Comparison of ENCODE assay signal across 29 cellular contexts in the genomic region with DNA sequence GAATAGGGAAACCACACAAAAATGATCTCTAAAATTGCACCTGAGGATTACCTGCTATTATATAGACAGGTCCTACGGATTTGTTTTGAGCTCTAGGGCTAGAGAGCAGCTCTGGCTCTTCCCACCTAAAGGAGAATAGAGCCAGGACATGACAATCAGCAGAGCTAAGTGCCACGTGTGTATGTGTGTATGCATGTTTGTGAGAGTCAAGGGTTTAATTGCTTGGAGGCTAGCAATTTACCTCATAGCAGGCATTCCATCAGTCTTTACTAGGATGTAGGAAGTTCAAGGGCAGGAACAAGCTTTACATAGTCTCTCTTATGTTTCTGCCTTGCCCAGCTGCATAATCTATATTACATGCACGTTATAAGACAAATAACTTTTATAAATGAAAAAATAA.
"Had no signal": no experiment of that assay in that cellular context is flagged by ENCODE, and none has a peak within 500 bp of the region (broad histone marks: within the 10 kb centered on the region; RNA-seq: fewer than 3 reads in every experiment).

No MANE protein-coding gene starts in this region.

- DNase-seq: activated B cell treated with CpG ODN at 0.5 μM for 24 hours; activated CD4-positive, alpha-beta T cell treated with anti-CD3 and anti-CD28 coated beads for 48 hours; activated CD4-positive, alpha-beta T cell treated with anti-CD3 and anti-CD28 coated beads, Interleukin-2, amount 50 U/mL, for 1 hour; activated CD4-positive, alpha-beta T cell treated with anti-CD3 and anti-CD28 coated beads, Interleukin-2, amount 50 U/mL, for 48 hours; activated CD8-positive, alpha-beta memory T cell treated with anti-CD3 and anti-CD28 coated beads for 24 hours; activated CD8-positive, alpha-beta T cell treated with anti-CD3 and anti-CD28 coated beads for 36 hours; activated effector memory CD4-positive, alpha-beta T cell treated with Interleukin-2 at 50 U/mL for 16 hours; activated gamma-delta T cell treated with Interleukin-2 at 50 U/mL for 16 hours; activated naive CD4-positive, alpha-beta T cell treated with anti-CD3 and anti-CD28 coated beads, Interleukin-2, amount 50 U/mL, for 16 hours; activated naive CD4-positive, alpha-beta T cell treated with Interleukin-2 at 50 U/mL for 16 hours; activated T-cell treated with anti-CD3 and anti-CD28 coated beads, Interleukin-2, amount 50 U/mL, for 4 hours; amygdala; aorta; body of pancreas; caudate nucleus; cortex of kidney; dermis blood vessel endothelial cell; effector CD4-positive, alpha-beta T cell; effector memory CD8-positive, alpha-beta T cell; erythroblast; foreskin melanocyte; heart right ventricle; T-helper 17 cell; T1000; WERI-Rb-1 had no signal

- H3K9me3 ChIP-seq: body of pancreas, gastroesophageal sphincter had no signal

- H3K36me3 ChIP-seq: esophagus muscularis mucosa, gastroesophageal sphincter, heart right ventricle, WERI-Rb-1 had no signal

- H3K4me1 ChIP-seq: body of pancreas, esophagus muscularis mucosa, gastroesophageal sphincter, heart right ventricle had no signal

- H3K4me3 ChIP-seq: body of pancreas, esophagus muscularis mucosa, gastroesophageal sphincter, heart right ventricle had no signal

- ATAC-seq: activated CD4-positive, CD25-positive, alpha-beta regulatory T cell treated with anti-CD3 and anti-CD28 coated beads, Interleukin-2, amount 50 U/mL, for 24 hours; activated CD8-positive, alpha-beta T cell treated with anti-CD3 and anti-CD28 coated beads for 36 hours; activated T-cell treated with anti-CD3 and anti-CD28 coated beads, Interleukin-2, amount 50 U/mL, for 4 hours; activated T-helper 17 cell treated with anti-CD3 and anti-CD28 coated beads, Interleukin-2, amount 50 U/mL, for 72 hours; body of pancreas; effector memory CD8-positive, alpha-beta T cell; gastroesophageal sphincter; heart right ventricle; T-helper 17 cell had no signal
